In the genomic region with DNA sequence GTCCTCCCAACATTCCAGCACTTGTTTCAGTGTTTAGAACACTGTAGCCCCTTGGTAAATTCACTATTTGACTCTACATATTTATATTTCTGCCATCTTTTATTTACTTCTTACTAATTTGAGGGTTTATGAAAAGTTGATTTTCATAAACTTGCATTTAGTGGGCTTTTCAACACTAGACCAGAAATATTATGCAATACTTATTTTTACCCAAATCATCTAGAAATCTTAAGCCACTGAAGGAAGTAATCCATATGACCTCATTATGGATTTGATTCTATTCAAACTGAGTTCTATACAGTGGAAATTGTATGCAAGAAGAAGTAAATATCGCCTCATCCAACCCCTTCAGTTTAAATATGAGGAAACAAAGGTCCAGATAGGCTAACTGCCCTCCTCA, we compare ENCODE assay signal across 8 cellular contexts.
"Had no signal": no experiment of that assay in that cellular context is flagged by ENCODE, and none has a peak within 500 bp of the region (broad histone marks: within the 10 kb centered on the region; RNA-seq: fewer than 3 reads in every experiment).

No MANE protein-coding gene starts in this region.

- H2AFZ ChIP-seq: GM23248 had no signal

- H3K27ac ChIP-seq: GM23248, HL-60 had no signal

- H3K36me3 ChIP-seq: HAP-1 had no signal

- H3K9me3 ChIP-seq: HAP-1 had no signal

- H3K9ac ChIP-seq: GM23248 had no signal

- ATAC-seq: HCT116 had no signal

- H3K4me3 ChIP-seq: GM23248, HAP-1 had no signal

- H3K4me1 ChIP-seq: HAP-1 had no signal

- DNase-seq: GM23248, GOT3, H7, HFFc6, KG1 had no signal
